ENCODE assay signal across 8 cellular contexts in the genomic region with DNA sequence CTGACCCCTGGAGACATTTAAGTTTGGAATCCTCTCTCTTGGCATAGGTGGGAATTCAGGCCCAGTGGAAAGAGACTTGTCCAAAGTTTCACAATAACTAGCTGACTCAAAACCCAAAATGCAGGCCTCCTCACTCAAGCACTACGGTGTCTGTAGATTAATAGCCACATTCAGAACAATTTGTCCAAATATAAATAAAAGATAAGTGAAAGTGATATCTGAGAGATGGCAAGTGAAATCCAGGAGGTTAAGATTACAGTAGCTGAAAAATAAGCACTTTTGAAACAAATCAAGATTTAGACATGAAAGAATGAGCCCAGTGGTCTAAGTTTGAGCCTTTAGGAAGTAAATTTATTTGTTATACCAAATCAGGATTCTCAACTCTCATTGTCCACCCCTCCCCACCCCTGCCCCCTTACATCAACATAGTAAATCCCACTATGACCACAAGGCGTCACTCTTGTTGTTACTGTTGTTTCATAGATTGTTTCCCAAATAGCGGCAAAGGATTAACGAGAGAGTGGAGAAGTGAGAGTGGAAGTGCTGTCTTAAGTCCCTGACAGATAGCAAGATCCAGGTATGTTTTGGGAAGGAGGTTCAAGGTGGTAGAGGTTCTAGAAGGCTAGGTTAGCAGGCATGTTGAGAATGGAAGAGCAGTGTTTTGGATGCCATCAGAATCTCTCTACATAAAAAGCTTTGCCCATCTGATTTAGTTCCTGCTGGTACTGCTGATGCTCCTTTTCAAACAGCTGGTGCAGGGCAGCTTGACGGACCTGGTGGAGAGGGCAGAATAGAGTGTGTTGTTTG. TPM values are rescaled to one million over a fixed set of nuclear protein-coding genes. Genes with fewer than 3 reads are reported as not detected.
DNase-seq lines count a peak whose midpoint lies in the region; ATAC-seq and TF ChIP-seq lines count a peak whose summit lies in the region.

No MANE protein-coding gene starts in this region.

- H3K4me3 Mint-ChIP-seq in neural crest cell: no peak overlapping the region

- H3K27ac ChIP-seq in ACC112 (ENCODE audit: low read depth, low read length): peak overlapping the region; percentile 21; the same call in 1 of the 2 replicates
- H3K27ac ChIP-seq in esophagus squamous epithelium: peak overlapping the region in 1 of 4 donors; percentile 16

- H3K4me3 ChIP-seq in ACC112 (ENCODE audit: low read depth, low read length) (peak overlapping the region; percentile 56), WI38 (ENCODE audit: low read depth, low read length) (0 out of 2 replicates have a peak overlapping the region, but pooled peaks have one; percentile 2), esophagus squamous epithelium (peak overlapping the region in 1 of 4 donors; percentile 14)

- ATAC-seq in GM19023 (IDR thresholded peaks at IDR 0.05; ENCODE audit: unreplicated experiment) (no peak), HG02610 (IDR thresholded peaks at IDR 0.05; ENCODE audit: unreplicated experiment) (no peak)

- H3K27me3 Mint-ChIP-seq in neural crest cell (ENCODE audit: low read depth): peaks cover 4% of the 10 kb centered on the region

- peaks cover 4% of the 10 kb centered on the region; the same call in 1 of the 2 replicates for H3K27me3 ChIP-seq in ACC112 (ENCODE audit: insufficient read depth, low read length)
- H3K27me3 ChIP-seq in esophagus squamous epithelium: peaks cover 0 to under 1% (median 0%) of the 10 kb centered on the region in 4 donors

- intact Hi-C loops in esophagus squamous epithelium (cut with DNase I): no loop called here

- H3K9me3 Mint-ChIP-seq in neural crest cell: no peaks in the 10 kb centered on the region

- peaks cover 4% of the 10 kb centered on the region for H3K4me1 Mint-ChIP-seq in neural crest cell

- TF ChIP-seq CTCF in WI38 (IDR thresholded peaks at IDR 0.05; ENCODE audit: low read depth, low read length): peak; percentile 48; the same call in 1 of the 2 replicates
- peak; percentile 34 to 51 (median 44) for TF ChIP-seq CTCF in esophagus squamous epithelium (IDR thresholded peaks at IDR 0.05)
- peak; percentile 66 for TF ChIP-seq CTCF in neural crest cell (conservative IDR thresholded peaks at IDR 0.05)

- H3K27ac Mint-ChIP-seq in neural crest cell (ENCODE audit: unreplicated experiment): no peak overlapping the region

- WGBS in esophagus squamous epithelium, 2 donors: 12% methylated on average over 5 of the region's 5 CpGs

- no peaks in the 10 kb centered on the region for H3K79me2 ChIP-seq in ACC112 (ENCODE audit: control insufficient read depth, insufficient read depth, low read length, unreplicated experiment)

- H3K4me1 ChIP-seq in ACC112 (ENCODE audit: control insufficient read depth, insufficient read depth, low read length, unreplicated experiment): peaks cover 11% of the 10 kb centered on the region
- peaks cover 0 to 24% (median 0%) of the 10 kb centered on the region in 3 donors for H3K4me1 ChIP-seq in esophagus squamous epithelium

- TF ChIP-seq POLR2A in esophagus squamous epithelium (IDR thresholded peaks at IDR 0.05): no peak

- H3K36me3 ChIP-seq in ACC112 (ENCODE audit: insufficient read depth, low read length) (no peaks in the 10 kb centered on the region), esophagus squamous epithelium (no peaks in the 10 kb centered on the region)

- DNase-seq in G401 (ENCODE audit: low spot score) (peak; percentile 59), NCI-H146 (lab: John Stamatoyannopoulos, UW) (peak; percentile 66), esophagus squamous epithelium (lab: John Stamatoyannopoulos, UW) (no peak), neural crest cell (ENCODE audit: low read depth, low spot score) (peak; percentile 47)

- no peaks in the 10 kb centered on the region for H3K36me3 Mint-ChIP-seq in neural crest cell (ENCODE audit: low read depth)

- in situ Hi-C loops in G401 (cut with HindIII; ENCODE audit: low sequenced_read_pairs): no loop called here

- no peaks in the 10 kb centered on the region for H3K9me3 ChIP-seq in esophagus squamous epithelium

- peak overlapping the region; percentile 89 for H2AFZ ChIP-seq in ACC112 (ENCODE audit: low read length, unreplicated experiment)

RNA-seq across cellular contexts. Expression of gene TPM3, which starts 7.1 kb away (rescaled TPM):
- total RNA-seq in G401 (2014; rRNA removed; shearing (Covaris generic)): 384 and 782 TPM in 2 replicates
- 100 to 1,000 TPM; 216 to 387 (median 316) TPM for total RNA-seq in esophagus squamous epithelium
- 364 and 373 TPM in 2 replicates for total RNA-seq in neural crest cell

RNA-seq across cellular contexts. Expression of gene CFAP141, which starts 7.2 kb away (rescaled TPM):
- total RNA-seq in G401 (2014; rRNA removed; shearing (Covaris generic)): not detected in 2 replicates
- total RNA-seq in esophagus squamous epithelium (not detected), neural crest cell (not detected in 2 replicates)

RNA-seq across cellular contexts. Expression of gene UBAP2L, which starts 21.8 kb away (rescaled TPM):
- 120 and 209 TPM in 2 replicates for total RNA-seq in G401 (2014; rRNA removed; shearing (Covaris generic))
- 10 to 100 TPM; 57.8 to 69.5 (median 69.1) TPM for total RNA-seq in esophagus squamous epithelium
- 256 and 258 TPM in 2 replicates for total RNA-seq in neural crest cell

RNA-seq across cellular contexts. Expression of gene NUP210L, which starts 44.1 kb away (rescaled TPM):
- not detected in 2 replicates for total RNA-seq in G401 (2014; rRNA removed; shearing (Covaris generic))
- under 1 TPM in 2 of 4 donors, not detected in 2; 0.09 to 0.19 TPM for total RNA-seq in esophagus squamous epithelium
- total RNA-seq in neural crest cell: 0.05 TPM in 1 of 2 replicates, not detected in the other
